19 cellular contexts compared by ENCODE assay signal in the genomic region with DNA sequence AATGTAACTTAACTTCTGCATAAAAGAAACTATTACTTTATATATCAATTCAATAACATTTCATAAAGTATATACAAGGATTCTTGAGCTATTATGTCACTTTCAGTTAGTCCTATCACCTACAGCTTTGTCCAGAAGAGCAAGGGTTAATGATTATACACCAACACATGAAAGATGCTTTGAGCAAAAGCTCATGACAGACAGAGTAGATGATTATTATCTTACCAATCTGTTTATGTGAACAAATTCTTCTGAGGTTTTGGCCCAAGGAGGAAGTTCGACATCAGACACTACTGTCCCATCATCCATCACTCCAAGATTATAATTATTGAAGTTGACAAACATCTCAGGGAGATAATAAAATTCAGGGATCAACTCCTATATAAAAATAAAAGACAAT.
"Had no signal": no experiment of that assay in that cellular context is flagged by ENCODE, and none has a peak within 500 bp of the region (broad histone marks: within the 10 kb centered on the region; RNA-seq: fewer than 3 reads in every experiment).

No MANE protein-coding gene starts in this region.

- H2AFZ ChIP-seq: parathyroid adenoma had no signal

- H3K4me1 Mint-ChIP-seq: nephron; stimulated activated effector memory CD8-positive, alpha-beta T cell treated with anti-CD3 and anti-CD28 coated beads, Interleukin-12 subunit alpha, Interleukin-12 subunit beta, amount 100 ng/mL, for 72 hours had no signal

- H3K9me3 ChIP-seq: ascending aorta, breast epithelium, sigmoid colon, thoracic aorta, upper lobe of left lung had no signal

- H3K27me3 ChIP-seq: ascending aorta, breast epithelium, sigmoid colon, upper lobe of left lung had no signal

- H3K27ac ChIP-seq: ascending aorta, breast epithelium, parathyroid adenoma, thoracic aorta, upper lobe of left lung had no signal

- H3K4me3 ChIP-seq: ascending aorta, breast epithelium, lung, sigmoid colon, thoracic aorta, upper lobe of left lung had no signal

- H3K9me3 Mint-ChIP-seq: activated CD8-positive, alpha-beta T cell treated with anti-CD3 and anti-CD28 coated beads for 36 hours; nephron; stimulated activated effector memory CD8-positive, alpha-beta T cell treated with anti-CD3 and anti-CD28 coated beads, Interleukin-12 subunit alpha, Interleukin-12 subunit beta, amount 100 ng/mL, for 72 hours; T-cell had no signal

- H3K27ac Mint-ChIP-seq: activated CD8-positive, alpha-beta T cell treated with anti-CD3 and anti-CD28 coated beads for 36 hours; nephron; stimulated activated effector memory CD8-positive, alpha-beta T cell treated with anti-CD3 and anti-CD28 coated beads, Interleukin-12 subunit alpha, Interleukin-12 subunit beta, amount 100 ng/mL, for 72 hours; T-cell had no signal

- ATAC-seq: activated CD8-positive, alpha-beta T cell treated with anti-CD3 and anti-CD28 coated beads for 36 hours; left lobe of liver; stimulated activated effector memory CD8-positive, alpha-beta T cell treated with anti-CD3 and anti-CD28 coated beads, Interleukin-12 subunit alpha, Interleukin-12 subunit beta, amount 100 ng/mL, for 72 hours; T-cell had no signal

- H3K79me2 ChIP-seq: parathyroid adenoma had no signal

- H3K27me3 Mint-ChIP-seq: activated CD8-positive, alpha-beta T cell treated with anti-CD3 and anti-CD28 coated beads for 36 hours; T-cell had no signal

- H3K4me1 ChIP-seq: ascending aorta, breast epithelium, parathyroid adenoma, upper lobe of left lung had no signal

- DNase-seq: activated CD4-positive, alpha-beta T cell treated with anti-CD3 and anti-CD28 coated beads for 48 hours; activated CD4-positive, CD25-positive, alpha-beta regulatory T cell; activated CD8-positive, alpha-beta T cell treated with anti-CD3 and anti-CD28 coated beads for 36 hours; activated naive CD4-positive, alpha-beta T cell treated with anti-CD3 and anti-CD28 coated beads, Interleukin-2, amount 50 U/mL, for 16 hours; activated T-cell treated with anti-CD3 and anti-CD28 coated beads, Interleukin-2, amount 50 U/mL, for 1 hour; effector CD4-positive, alpha-beta T cell; midbrain; sigmoid colon; stimulated activated CD4-positive, alpha-beta T cell treated with anti-CD3 and anti-CD28 coated beads, Interleukin-4, amount 100 ng/mL, for 24 hours; T-cell; upper lobe of left lung had no signal

- H3K4me3 Mint-ChIP-seq: activated CD8-positive, alpha-beta T cell treated with anti-CD3 and anti-CD28 coated beads for 36 hours; nephron; stimulated activated effector memory CD8-positive, alpha-beta T cell treated with anti-CD3 and anti-CD28 coated beads, Interleukin-12 subunit alpha, Interleukin-12 subunit beta, amount 100 ng/mL, for 72 hours; T-cell had no signal

- H3K36me3 ChIP-seq: ascending aorta, breast epithelium, thoracic aorta had no signal

- H3K9ac ChIP-seq: parathyroid adenoma had no signal
